ENCODE assay signal across 1 cellular context in genomic region chr20:63461364-63461763, GRCh38.
TF ChIP-seq lines count a peak whose summit lies in the region.

No MANE protein-coding gene starts in this region.

TF ChIP-seq in HEK293T, 16 proteins besides CTCF, POLR2A, EP300 and RAD21:
- TF ChIP-seq NFRKB (IDR thresholded peaks at IDR 0.05) (no peak), CTBP1 (IDR thresholded peaks at IDR 0.05; ENCODE audit: borderline replicate concordance) (no peak), ARNT (IDR thresholded peaks at IDR 0.05) (no peak), FOXA1 (IDR thresholded peaks at IDR 0.05) (no peak), ZNF384 (IDR thresholded peaks at IDR 0.05) (no peak), SUZ12 (IDR thresholded peaks at IDR 0.05) (no peak)
- TF ChIP-seq, protein P1, sequence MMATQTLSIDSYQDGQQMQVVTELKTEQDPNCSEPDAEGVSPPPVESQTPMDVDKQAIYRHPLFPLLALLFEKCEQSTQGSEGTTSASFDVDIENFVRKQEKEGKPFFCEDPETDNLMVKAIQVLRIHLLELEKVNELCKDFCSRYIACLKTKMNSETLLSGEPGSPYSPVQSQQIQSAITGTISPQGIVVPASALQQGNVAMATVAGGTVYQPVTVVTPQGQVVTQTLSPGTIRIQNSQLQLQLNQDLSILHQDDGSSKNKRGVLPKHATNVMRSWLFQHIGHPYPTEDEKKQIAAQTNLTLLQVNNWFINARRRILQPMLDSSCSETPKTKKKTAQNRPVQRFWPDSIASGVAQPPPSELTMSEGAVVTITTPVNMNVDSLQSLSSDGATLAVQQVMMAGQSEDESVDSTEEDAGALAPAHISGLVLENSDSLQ (IDR thresholded peaks at IDR 0.05) = no peak
TF ChIP-seq in HEK293T: peak in this region for 0.
